Comparison of ENCODE assay signal across 16 cellular contexts in genomic region chr7:139825666-139826290, GRCh38. TPM values are rescaled to one million over a fixed set of nuclear protein-coding genes. Genes with fewer than 3 reads are reported as not detected.
DNase-seq lines count a peak whose midpoint lies in the region; ATAC-seq and TF ChIP-seq lines count a peak whose summit lies in the region.
"Had no signal": no experiment of that assay in that cellular context is flagged by ENCODE, and none has a peak within 500 bp of the region (broad histone marks: within the 10 kb centered on the region; RNA-seq: fewer than 3 reads in every experiment).

No MANE protein-coding gene starts in this region.

- H3K9me3 ChIP-seq in right atrium auricular region, result no peaks in the 10 kb centered on the region

- H3K27me3 Mint-ChIP-seq in activated T-helper 17 cell treated with anti-CD3 and anti-CD28 coated beads, Interleukin-2, amount 50 U/mL, for 72 hours, result no peaks in the 10 kb centered on the region
- H3K27me3 Mint-ChIP-seq: progenitor cell of endocrine pancreas had no signal

- H3K4me3 Mint-ChIP-seq in activated T-helper 17 cell treated with anti-CD3 and anti-CD28 coated beads, Interleukin-2, amount 50 U/mL, for 72 hours, result no peak overlapping the region
- H3K4me3 Mint-ChIP-seq: activated CD4-positive, alpha-beta memory T cell treated with anti-CD3 and anti-CD28 coated beads, Interleukin-2, amount 10 ng/mL, durations not matched to agents 7 days and 5 days; activated naive CD4-positive, alpha-beta T cell treated with anti-CD3 and anti-CD28 coated beads for 36 hours; CD4-positive, CD25-positive, alpha-beta regulatory T cell had no signal

- H3K36me3 Mint-ChIP-seq in activated T-helper 17 cell treated with anti-CD3 and anti-CD28 coated beads, Interleukin-2, amount 50 U/mL, for 72 hours (ENCODE audit: low read depth), result peaks cover 1% of the 10 kb centered on the region
- H3K36me3 Mint-ChIP-seq: CD4-positive, CD25-positive, alpha-beta regulatory T cell had no signal

- H3K27ac Mint-ChIP-seq in activated T-helper 17 cell treated with anti-CD3 and anti-CD28 coated beads, Interleukin-2, amount 50 U/mL, for 72 hours, result no peak overlapping the region
- H3K27ac Mint-ChIP-seq: activated CD4-positive, alpha-beta memory T cell treated with anti-CD3 and anti-CD28 coated beads, Interleukin-2, amount 10 ng/mL, durations not matched to agents 7 days and 5 days; activated naive CD4-positive, alpha-beta T cell treated with anti-CD3 and anti-CD28 coated beads for 36 hours; CD4-positive, CD25-positive, alpha-beta regulatory T cell; progenitor cell of endocrine pancreas had no signal

- ATAC-seq in activated T-helper 17 cell treated with anti-CD3 and anti-CD28 coated beads, Interleukin-2, amount 50 U/mL, for 72 hours (replicated peaks), result no peak

- no peaks in the 10 kb centered on the region for H3K36me3 ChIP-seq in right atrium auricular region

- TF ChIP-seq CTCF in astrocyte of the spinal cord (IDR thresholded peaks at IDR 0.05; ENCODE audit: low read depth, low read length) (no peak), right atrium auricular region (IDR thresholded peaks at IDR 0.05) (no peak)

- no peaks in the 10 kb centered on the region for H3K27me3 ChIP-seq in right atrium auricular region

- H3K4me1 ChIP-seq in right atrium auricular region, result no peaks in the 10 kb centered on the region

- peak; percentile 63 for DNase-seq in COLO829 (ENCODE audit: low spot score)
- peak; percentile 72 for DNase-seq in M059J (ENCODE audit: low read depth)
- DNase-seq in astrocyte of the spinal cord (ENCODE audit: low read depth, low spot score), result peak; percentile 65
- peak; percentile 67 for DNase-seq in iris pigment epithelial cell (ENCODE audit: low read depth)
- no peak for DNase-seq in activated CD4-positive, alpha-beta T cell treated with anti-CD3 and anti-CD28 coated beads, Interleukin-2, amount 50 U/mL, for 1 hour
- DNase-seq in right atrium auricular region (ENCODE audit: low spot score), result no peak
- DNase-seq in NCI-H2227 (lab: John Stamatoyannopoulos, UW; ENCODE audit: unreplicated experiment), result no peak
- DNase-seq: activated CD4-positive, alpha-beta memory T cell treated with anti-CD3 and anti-CD28 coated beads, Interleukin-2, amount 10 ng/mL, durations not matched to agents 7 days and 5 days; activated naive CD4-positive, alpha-beta T cell treated with anti-CD3 and anti-CD28 coated beads for 36 hours; CD4-positive, CD25-positive, alpha-beta regulatory T cell; NCI-H146; NCI-H82; T-helper 1 cell had no signal

- in situ Hi-C loops in astrocyte of the spinal cord (cut with HindIII; ENCODE audit: low sequenced_read_pairs), result no loop called here

- no peaks in the 10 kb centered on the region for H3K9me3 Mint-ChIP-seq in activated T-helper 17 cell treated with anti-CD3 and anti-CD28 coated beads, Interleukin-2, amount 50 U/mL, for 72 hours
- H3K9me3 Mint-ChIP-seq: activated CD4-positive, alpha-beta memory T cell treated with anti-CD3 and anti-CD28 coated beads, Interleukin-2, amount 10 ng/mL, durations not matched to agents 7 days and 5 days; activated naive CD4-positive, alpha-beta T cell treated with anti-CD3 and anti-CD28 coated beads for 36 hours had no signal

- H3K4me3 ChIP-seq in astrocyte of the spinal cord (ENCODE audit: low read depth, low read length) (no peak overlapping the region), right atrium auricular region (no peak overlapping the region)
- H3K4me3 ChIP-seq: dorsolateral prefrontal cortex had no signal

- H3K4me1 Mint-ChIP-seq in activated T-helper 17 cell treated with anti-CD3 and anti-CD28 coated beads, Interleukin-2, amount 50 U/mL, for 72 hours, result peaks cover 8% of the 10 kb centered on the region

- H3K27ac ChIP-seq in right atrium auricular region, result no peak overlapping the region
- H3K27ac ChIP-seq: dorsolateral prefrontal cortex had no signal

RNA-seq across cellular contexts. Expression of gene TBXAS1, which starts 3.3 kb away (rescaled TPM):
- total RNA-seq in M059J (2014; rRNA removed; shearing (Covaris generic)), result 5.3 and 7.8 TPM in 2 replicates
- total RNA-seq in right atrium auricular region, result 10 to 100 TPM in 1 of 2 donors, 1 to 10 TPM in 1; 4.6 to 15.3 TPM
- total RNA-seq in activated T-helper 17 cell treated with anti-CD3 and anti-CD28 coated beads, Interleukin-2, amount 50 U/mL, for 72 hours, result 10 to 100 TPM; 17.8 to 22.0 TPM

RNA-seq across cellular contexts. Expression of gene HIPK2, which starts 48.0 kb away (rescaled TPM):
- 12.1 and 18.3 TPM in 2 replicates for total RNA-seq in M059J (2014; rRNA removed; shearing (Covaris generic))
- total RNA-seq in right atrium auricular region, result 100 to 1,000 TPM in 1 of 2 donors, 10 to 100 TPM in 1; 87.0 to 131 TPM
- 10 to 100 TPM; 44.2 to 46.9 TPM for total RNA-seq in activated T-helper 17 cell treated with anti-CD3 and anti-CD28 coated beads, Interleukin-2, amount 50 U/mL, for 72 hours

Comparison
In these comparisons a context has a peak if more than half of its experiments do, and no peak if none do; other contexts are left out.
1. DNase-seq: peak in COLO829 (single experiment), M059J (single experiment), astrocyte of the spinal cord (single experiment) and iris pigment epithelial cell (single experiment); none in activated CD4-positive, alpha-beta T cell treated with anti-CD3 and anti-CD28 coated beads, Interleukin-2, amount 50 U/mL, for 1 hour (single experiment), right atrium auricular region (single experiment) and NCI-H2227 (single experiment).